ENCODE assay signal across 1 cellular context in the genomic region with DNA sequence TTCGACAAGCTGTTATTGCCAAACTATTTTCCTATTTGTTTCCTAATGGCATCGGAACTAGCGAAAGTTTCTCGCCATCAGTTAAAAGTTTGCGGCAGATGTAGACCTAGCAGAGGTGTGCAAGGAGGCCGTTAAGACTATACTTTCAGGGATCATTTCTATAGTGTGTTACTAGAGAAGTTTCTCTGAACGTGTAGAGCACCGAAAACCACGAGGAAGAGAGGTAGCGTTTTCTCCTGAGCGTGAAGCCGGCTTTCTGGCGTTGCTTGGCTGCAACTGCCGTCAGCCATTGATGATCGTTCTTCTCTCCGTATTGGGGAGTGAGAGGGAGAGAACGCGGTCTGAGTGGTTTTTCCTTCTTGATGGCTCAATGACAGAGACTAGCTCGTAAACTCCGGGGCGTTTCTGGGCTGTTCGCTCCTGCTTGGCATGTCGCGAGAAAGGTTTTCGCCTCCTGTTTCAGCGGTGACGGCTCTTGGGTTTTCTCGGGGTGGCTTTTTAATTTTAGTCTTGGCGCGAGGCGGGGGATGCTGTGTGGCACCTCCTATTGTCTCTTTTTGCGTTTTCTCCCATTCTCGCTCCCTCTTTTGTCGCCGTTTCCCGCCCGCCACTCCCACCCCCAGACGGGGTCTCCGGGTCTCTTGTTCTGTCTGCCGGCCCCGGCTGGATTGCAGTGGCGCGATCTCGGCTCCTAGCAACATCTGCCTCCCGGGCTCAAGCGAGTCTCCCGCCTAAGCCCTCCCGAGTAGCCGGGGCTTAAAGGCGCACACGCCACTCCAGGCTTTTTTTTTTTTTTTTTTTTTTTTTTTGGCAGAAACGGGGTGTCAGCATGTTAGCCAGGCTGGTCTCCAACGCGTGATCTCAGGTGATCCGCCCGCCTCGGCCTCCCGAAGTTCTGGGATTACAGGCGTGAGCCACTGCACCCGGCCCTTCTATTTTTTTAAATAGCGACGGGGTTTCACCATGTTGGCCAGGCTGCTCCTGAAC.
TF ChIP-seq lines count a peak whose summit lies in the region.

No MANE protein-coding gene starts in this region.

TF ChIP-seq in HepG2, 621 proteins besides CTCF, POLR2A, EP300 and RAD21 (continued from another document):
- TF ChIP-seq, protein P1, sequence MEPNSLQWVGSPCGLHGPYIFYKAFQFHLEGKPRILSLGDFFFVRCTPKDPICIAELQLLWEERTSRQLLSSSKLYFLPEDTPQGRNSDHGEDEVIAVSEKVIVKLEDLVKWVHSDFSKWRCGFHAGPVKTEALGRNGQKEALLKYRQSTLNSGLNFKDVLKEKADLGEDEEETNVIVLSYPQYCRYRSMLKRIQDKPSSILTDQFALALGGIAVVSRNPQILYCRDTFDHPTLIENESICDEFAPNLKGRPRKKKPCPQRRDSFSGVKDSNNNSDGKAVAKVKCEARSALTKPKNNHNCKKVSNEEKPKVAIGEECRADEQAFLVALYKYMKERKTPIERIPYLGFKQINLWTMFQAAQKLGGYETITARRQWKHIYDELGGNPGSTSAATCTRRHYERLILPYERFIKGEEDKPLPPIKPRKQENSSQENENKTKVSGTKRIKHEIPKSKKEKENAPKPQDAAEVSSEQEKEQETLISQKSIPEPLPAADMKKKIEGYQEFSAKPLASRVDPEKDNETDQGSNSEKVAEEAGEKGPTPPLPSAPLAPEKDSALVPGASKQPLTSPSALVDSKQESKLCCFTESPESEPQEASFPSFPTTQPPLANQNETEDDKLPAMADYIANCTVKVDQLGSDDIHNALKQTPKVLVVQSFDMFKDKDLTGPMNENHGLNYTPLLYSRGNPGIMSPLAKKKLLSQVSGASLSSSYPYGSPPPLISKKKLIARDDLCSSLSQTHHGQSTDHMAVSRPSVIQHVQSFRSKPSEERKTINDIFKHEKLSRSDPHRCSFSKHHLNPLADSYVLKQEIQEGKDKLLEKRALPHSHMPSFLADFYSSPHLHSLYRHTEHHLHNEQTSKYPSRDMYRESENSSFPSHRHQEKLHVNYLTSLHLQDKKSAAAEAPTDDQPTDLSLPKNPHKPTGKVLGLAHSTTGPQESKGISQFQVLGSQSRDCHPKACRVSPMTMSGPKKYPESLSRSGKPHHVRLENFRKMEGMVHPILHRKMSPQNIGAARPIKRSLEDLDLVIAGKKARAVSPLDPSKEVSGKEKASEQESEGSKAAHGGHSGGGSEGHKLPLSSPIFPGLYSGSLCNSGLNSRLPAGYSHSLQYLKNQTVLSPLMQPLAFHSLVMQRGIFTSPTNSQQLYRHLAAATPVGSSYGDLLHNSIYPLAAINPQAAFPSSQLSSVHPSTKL (CRISPR knock-in tag; IDR thresholded peaks at IDR 0.05): peak; percentile 39; the same call in 1 of the 2 replicates
- TF ChIP-seq DNMT3B (CRISPR knock-in tag; conservative IDR thresholded peaks at IDR 0.05): 0 out of 2 replicates have a peak, but pooled peaks have one; percentile 44
- peak; percentile 62; the same call in 1 of the 2 replicates for TF ChIP-seq SMAD3 (CRISPR knock-in tag; IDR thresholded peaks at IDR 0.05)
- peak; percentile 34; the same call in 1 of the 2 replicates for TF ChIP-seq KAT8 (CRISPR knock-in tag; IDR thresholded peaks at IDR 0.05)
- 0 out of 2 replicates have a peak, but pooled peaks have one; percentile 33 for TF ChIP-seq MIER3 (CRISPR knock-in tag; IDR thresholded peaks at IDR 0.05; ENCODE audit: borderline replicate concordance)
- TF ChIP-seq KLF6 (CRISPR knock-in tag; IDR thresholded peaks at IDR 0.05): peak; percentile 70; the same call in 1 of the 2 replicates
- TF ChIP-seq GATAD1 (CRISPR knock-in tag; IDR thresholded peaks at IDR 0.05): 0 out of 2 replicates have a peak, but pooled peaks have one; percentile 40
- TF ChIP-seq SAP130 (CRISPR knock-in tag; IDR thresholded peaks at IDR 0.05; ENCODE audit: low read depth): peak; percentile 44
- peak; percentile 85; the same call in 1 of the 2 replicates for TF ChIP-seq ZC3H4 (CRISPR knock-in tag; IDR thresholded peaks at IDR 0.05; ENCODE audit: borderline replicate concordance)
- peak; percentile 34; the same call in 1 of the 2 replicates for TF ChIP-seq FOXA3 (CRISPR knock-in tag; IDR thresholded peaks at IDR 0.05)
- TF ChIP-seq, protein P2, sequence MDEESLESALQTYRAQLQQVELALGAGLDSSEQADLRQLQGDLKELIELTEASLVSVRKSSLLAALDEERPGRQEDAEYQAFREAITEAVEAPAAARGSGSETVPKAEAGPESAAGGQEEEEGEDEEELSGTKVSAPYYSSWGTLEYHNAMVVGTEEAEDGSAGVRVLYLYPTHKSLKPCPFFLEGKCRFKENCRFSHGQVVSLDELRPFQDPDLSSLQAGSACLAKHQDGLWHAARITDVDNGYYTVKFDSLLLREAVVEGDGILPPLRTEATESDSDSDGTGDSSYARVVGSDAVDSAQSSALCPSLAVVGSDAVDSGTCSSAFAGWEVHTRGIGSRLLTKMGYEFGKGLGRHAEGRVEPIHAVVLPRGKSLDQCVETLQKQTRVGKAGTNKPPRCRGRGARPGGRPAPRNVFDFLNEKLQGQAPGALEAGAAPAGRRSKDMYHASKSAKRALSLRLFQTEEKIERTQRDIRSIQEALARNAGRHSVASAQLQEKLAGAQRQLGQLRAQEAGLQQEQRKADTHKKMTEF (CRISPR knock-in tag; IDR thresholded peaks at IDR 0.05): 0 out of 2 replicates have a peak, but pooled peaks have one; percentile 39
- TF ChIP-seq, protein P3, sequence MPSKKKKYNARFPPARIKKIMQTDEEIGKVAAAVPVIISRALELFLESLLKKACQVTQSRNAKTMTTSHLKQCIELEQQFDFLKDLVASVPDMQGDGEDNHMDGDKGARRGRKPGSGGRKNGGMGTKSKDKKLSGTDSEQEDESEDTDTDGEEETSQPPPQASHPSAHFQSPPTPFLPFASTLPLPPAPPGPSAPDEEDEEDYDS (CRISPR knock-in tag; IDR thresholded peaks at IDR 0.05): peak; percentile 37; the same call in 1 of the 2 replicates
- TF ChIP-seq, protein P4, sequence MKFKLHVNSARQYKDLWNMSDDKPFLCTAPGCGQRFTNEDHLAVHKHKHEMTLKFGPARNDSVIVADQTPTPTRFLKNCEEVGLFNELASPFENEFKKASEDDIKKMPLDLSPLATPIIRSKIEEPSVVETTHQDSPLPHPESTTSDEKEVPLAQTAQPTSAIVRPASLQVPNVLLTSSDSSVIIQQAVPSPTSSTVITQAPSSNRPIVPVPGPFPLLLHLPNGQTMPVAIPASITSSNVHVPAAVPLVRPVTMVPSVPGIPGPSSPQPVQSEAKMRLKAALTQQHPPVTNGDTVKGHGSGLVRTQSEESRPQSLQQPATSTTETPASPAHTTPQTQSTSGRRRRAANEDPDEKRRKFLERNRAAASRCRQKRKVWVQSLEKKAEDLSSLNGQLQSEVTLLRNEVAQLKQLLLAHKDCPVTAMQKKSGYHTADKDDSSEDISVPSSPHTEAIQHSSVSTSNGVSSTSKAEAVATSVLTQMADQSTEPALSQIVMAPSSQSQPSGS (CRISPR knock-in tag; IDR thresholded peaks at IDR 0.05): peak; percentile 53; the same call in 1 of the 2 replicates
- TF ChIP-seq ELF1 (CRISPR knock-in tag; IDR thresholded peaks at IDR 0.05): 0 out of 2 replicates have a peak, but pooled peaks have one; percentile 17
TF ChIP-seq in HepG2: peak in this region for 42; not testable (repeated sequence) for 579.
